Comparison of ENCODE assay signal across 1 cellular context in the genomic region with DNA sequence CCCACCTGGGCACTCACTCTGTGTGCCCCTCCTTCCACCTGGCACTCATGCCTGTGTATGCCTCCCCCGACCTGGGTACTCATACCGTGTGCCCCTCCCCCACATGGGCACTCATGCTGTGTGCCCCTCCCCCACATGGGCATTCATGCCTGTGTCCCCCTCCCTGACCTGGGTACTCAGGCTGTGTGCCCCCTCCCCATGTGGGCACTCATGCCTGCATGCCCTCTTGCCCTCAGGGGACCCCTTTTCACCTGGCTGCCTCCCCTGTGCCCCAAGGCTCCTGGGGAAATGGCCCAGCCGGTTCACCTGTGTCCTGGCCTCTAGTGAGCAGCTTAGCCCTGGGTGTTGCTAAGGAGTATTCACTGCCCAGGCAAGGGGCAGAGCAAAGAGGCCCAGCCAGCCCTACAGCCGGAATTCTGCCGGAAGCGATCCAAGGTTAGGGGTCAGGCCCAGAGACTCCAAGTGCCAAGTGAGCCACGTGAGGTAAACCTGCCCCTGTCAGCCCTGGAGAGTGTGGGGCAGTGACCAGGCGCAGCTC.
A peak's percentile ranks its signal among the peaks of the same experiment; 100 is the strongest.
TF ChIP-seq lines count a peak whose summit lies in the region.

No MANE protein-coding gene starts in this region.

TF ChIP-seq in GM12878, 131 proteins besides CTCF, POLR2A, EP300 and RAD21:
- peak; percentile 53; the same call in 1 of the 2 replicates for TF ChIP-seq CHD2 (IDR thresholded peaks at IDR 0.05; ENCODE audit: borderline replicate concordance, low read depth, low read length)
- TF ChIP-seq, protein P1, sequence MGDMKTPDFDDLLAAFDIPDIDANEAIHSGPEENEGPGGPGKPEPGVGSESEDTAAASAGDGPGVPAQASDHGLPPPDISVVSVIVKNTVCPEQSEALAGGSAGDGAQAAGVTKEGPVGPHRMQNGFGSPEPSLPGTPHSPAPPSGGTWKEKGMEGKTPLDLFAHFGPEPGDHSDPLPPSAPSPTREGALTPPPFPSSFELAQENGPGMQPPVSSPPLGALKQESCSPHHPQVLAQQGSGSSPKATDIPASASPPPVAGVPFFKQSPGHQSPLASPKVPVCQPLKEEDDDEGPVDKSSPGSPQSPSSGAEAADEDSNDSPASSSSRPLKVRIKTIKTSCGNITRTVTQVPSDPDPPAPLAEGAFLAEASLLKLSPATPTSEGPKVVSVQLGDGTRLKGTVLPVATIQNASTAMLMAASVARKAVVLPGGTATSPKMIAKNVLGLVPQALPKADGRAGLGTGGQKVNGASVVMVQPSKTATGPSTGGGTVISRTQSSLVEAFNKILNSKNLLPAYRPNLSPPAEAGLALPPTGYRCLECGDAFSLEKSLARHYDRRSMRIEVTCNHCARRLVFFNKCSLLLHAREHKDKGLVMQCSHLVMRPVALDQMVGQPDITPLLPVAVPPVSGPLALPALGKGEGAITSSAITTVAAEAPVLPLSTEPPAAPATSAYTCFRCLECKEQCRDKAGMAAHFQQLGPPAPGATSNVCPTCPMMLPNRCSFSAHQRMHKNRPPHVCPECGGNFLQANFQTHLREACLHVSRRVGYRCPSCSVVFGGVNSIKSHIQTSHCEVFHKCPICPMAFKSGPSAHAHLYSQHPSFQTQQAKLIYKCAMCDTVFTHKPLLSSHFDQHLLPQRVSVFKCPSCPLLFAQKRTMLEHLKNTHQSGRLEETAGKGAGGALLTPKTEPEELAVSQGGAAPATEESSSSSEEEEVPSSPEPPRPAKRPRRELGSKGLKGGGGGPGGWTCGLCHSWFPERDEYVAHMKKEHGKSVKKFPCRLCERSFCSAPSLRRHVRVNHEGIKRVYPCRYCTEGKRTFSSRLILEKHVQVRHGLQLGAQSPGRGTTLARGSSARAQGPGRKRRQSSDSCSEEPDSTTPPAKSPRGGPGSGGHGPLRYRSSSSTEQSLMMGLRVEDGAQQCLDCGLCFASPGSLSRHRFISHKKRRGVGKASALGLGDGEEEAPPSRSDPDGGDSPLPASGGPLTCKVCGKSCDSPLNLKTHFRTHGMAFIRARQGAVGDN (IDR thresholded peaks at IDR 0.05): no peak
